ENCODE assay signal across 11 cellular contexts in the genomic region with DNA sequence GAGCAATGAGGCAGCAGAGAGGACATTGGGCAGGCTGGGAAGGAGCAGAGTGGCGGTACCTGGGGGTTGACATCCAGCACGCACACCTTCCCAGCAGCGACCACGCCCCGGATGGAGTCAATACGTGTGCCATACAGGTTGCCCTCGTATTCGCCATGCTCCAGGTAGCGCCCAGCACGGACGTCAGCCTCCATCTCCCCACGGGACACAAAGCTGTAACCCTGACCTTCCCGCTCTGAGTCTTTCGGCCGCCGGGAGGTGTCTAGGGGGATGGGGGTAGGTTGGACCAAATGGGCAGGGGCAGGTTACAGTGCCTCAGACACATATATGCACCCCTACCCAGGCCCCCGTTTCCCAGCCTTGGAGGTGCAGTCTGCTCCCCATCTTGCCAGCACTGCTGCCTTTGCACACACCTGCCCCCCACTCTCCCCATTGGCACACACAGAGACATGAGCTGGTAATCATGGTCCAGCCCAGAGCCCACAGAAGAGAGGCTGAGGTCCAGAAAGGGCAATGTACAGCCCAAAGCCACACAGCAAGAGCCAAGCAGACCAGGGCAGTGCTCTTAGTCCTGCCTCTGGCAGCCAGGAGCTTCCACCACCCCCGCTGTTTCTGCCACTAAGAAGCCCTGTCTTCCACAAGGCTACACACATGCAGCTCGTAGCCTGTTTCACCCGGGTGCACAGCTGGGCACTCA. TPM values are rescaled to one million over a fixed set of nuclear protein-coding genes. Genes with fewer than 3 reads are reported as not detected.
"Had no signal": no experiment of that assay in that cellular context is flagged by ENCODE, and none has a peak within 500 bp of the region (broad histone marks: within the 10 kb centered on the region; RNA-seq: fewer than 3 reads in every experiment).

No MANE protein-coding gene starts in this region.

- H3K4me3 Mint-ChIP-seq: activated CD8-positive, alpha-beta T cell treated with anti-CD3 and anti-CD28 coated beads, Interleukin-2, amount 10 ng/mL, durations not matched to agents 7 days and 5 days; activated naive CD8-positive, alpha-beta T cell treated with anti-CD3 and anti-CD28 coated beads, Interleukin-2, amount 10 ng/mL, durations not matched to agents 7 days and 5 days; T-helper 1 cell treated with Interleukin-12 subunit alpha and Interleukin-12 subunit beta and Interleukin-4 antibody, amounts not matched to agents 30 μg/mL and 1 μg/mL, for 36 hours; WTC11 had no signal

- H3K27ac Mint-ChIP-seq: activated CD8-positive, alpha-beta T cell treated with anti-CD3 and anti-CD28 coated beads, Interleukin-2, amount 10 ng/mL, durations not matched to agents 7 days and 5 days; activated naive CD8-positive, alpha-beta T cell treated with anti-CD3 and anti-CD28 coated beads, Interleukin-2, amount 10 ng/mL, durations not matched to agents 7 days and 5 days; T-helper 1 cell treated with Interleukin-12 subunit alpha and Interleukin-12 subunit beta and Interleukin-4 antibody, amounts not matched to agents 30 μg/mL and 1 μg/mL, for 36 hours; WTC11 had no signal

- H3K27ac ChIP-seq: adrenal gland, Peyer's patch had no signal

- H3K27me3 ChIP-seq: adrenal gland, MG63, Peyer's patch had no signal

- DNase-seq: MV-4-11, NCI-H1694 treated with DMSO at 0.1 percent for 48 hours, NCI-H510A treated with DMSO at 0.1 percent for 48 hours had no signal

- H3K9me3 ChIP-seq: adrenal gland, MG63, Peyer's patch had no signal

- H3K36me3 ChIP-seq: adrenal gland, MG63, Peyer's patch had no signal

- H3K4me3 ChIP-seq: adrenal gland, MG63, Peyer's patch had no signal

- H3K9me3 Mint-ChIP-seq: activated naive CD8-positive, alpha-beta T cell treated with anti-CD3 and anti-CD28 coated beads, Interleukin-2, amount 10 ng/mL, durations not matched to agents 7 days and 5 days; T-helper 1 cell treated with Interleukin-12 subunit alpha and Interleukin-12 subunit beta and Interleukin-4 antibody, amounts not matched to agents 30 μg/mL and 1 μg/mL, for 36 hours; WTC11 had no signal

RNA-seq across cellular contexts. Expression of a gene that starts 32.9 kb away (rescaled TPM):
- total RNA-seq: activated CD8-positive, alpha-beta T cell treated with anti-CD3 and anti-CD28 coated beads, Interleukin-2, amount 10 ng/mL, durations not matched to agents 7 days and 5 days; activated naive CD8-positive, alpha-beta T cell treated with anti-CD3 and anti-CD28 coated beads, Interleukin-2, amount 10 ng/mL, durations not matched to agents 7 days and 5 days; SK-MEL-5; WTC11 had no signal

RNA-seq across cellular contexts. Expression of a gene that starts 46.9 kb away (rescaled TPM):
- total RNA-seq: activated CD8-positive, alpha-beta T cell treated with anti-CD3 and anti-CD28 coated beads, Interleukin-2, amount 10 ng/mL, durations not matched to agents 7 days and 5 days had no signal
